Comparison of ENCODE assay signal across 18 cellular contexts in the genomic region with DNA sequence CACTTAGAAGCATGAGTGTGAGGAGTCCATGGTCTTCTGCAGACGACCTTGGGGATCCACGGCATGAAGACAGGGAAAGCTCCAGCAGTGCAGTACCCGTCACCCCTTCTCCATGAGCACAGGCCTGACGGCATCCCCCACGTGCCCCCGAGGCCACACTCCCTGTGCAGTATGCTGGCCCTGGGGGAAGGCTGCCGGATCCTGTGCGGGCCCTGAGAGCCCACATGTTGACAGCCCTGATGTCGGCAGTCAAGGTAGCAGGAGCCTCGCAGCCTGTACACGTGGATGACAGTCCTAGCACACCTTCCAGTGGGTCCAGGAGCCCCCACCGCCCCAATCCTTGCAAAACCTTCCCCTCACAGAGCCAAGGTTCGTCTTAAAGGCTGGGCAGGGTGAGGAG.
DNase-seq lines count a peak whose midpoint lies in the region; FAIRE-seq and TF ChIP-seq lines count a peak whose summit lies in the region.
"Had no signal": no experiment of that assay in that cellular context is flagged by ENCODE, and none has a peak within 500 bp of the region (broad histone marks: within the 10 kb centered on the region; RNA-seq: fewer than 3 reads in every experiment).

No MANE protein-coding gene starts in this region.

- H3K56ac ChIP-seq in H1 (replicated peaks; ENCODE audit: insufficient read length, low read depth, low read length) (no peak overlapping the region), mesendoderm (ENCODE audit: low read length) (peak overlapping the region; percentile 59)

- no peak overlapping the region for H3K4me2 ChIP-seq in H1 (ENCODE audit: insufficient read depth in 1 of 2, low read depth in 2 of 2, low read length in 2 of 2)
- H3K4me2 ChIP-seq in mesendoderm (ENCODE audit: low read length) = no peak overlapping the region

- H3K4me3 ChIP-seq in H7 (ENCODE audit: insufficient read depth, low read depth, low read length) (no peak overlapping the region), H1 (ENCODE audit: extremely low read depth in 1 of 4, insufficient read depth in 2 of 4, low read depth in 3 of 4, low read length in 4 of 4) (no peak overlapping the region), mesendoderm (ENCODE audit: low read length) (no peak overlapping the region), tibial artery (no peak overlapping the region)

- no peak for TF ChIP-seq CTCF in H1 (IDR thresholded peaks at IDR 0.05; ENCODE audit: control extremely low read depth in 1 of 3, insufficient read depth in 1 of 3, low read depth in 1 of 3, low read length in 3 of 3)
- TF ChIP-seq CTCF in tibial artery (IDR thresholded peaks at IDR 0.05) = no peak
- no peak for TF ChIP-seq CTCF in GM13977 (IDR thresholded peaks at IDR 0.05; ENCODE audit: extremely low read depth, insufficient read depth, missing control alignments)

- H4K20me1 ChIP-seq in H1 (replicated peaks in 1 of 2; ENCODE audit: control insufficient read depth in 1 of 2, insufficient read depth in 2 of 2, low read length in 2 of 2) = no peaks in the 10 kb centered on the region

- H2BK5ac ChIP-seq in H1 (ENCODE audit: low read depth, low read length) (no peak overlapping the region; the same call in 1 of the 2 replicates), mesendoderm (ENCODE audit: low read length) (peak overlapping the region; percentile 56)

- H3K79me1 ChIP-seq in H1 (ENCODE audit: low read depth, low read length) = no peaks in the 10 kb centered on the region
- H3K79me1 ChIP-seq in mesendoderm (ENCODE audit: low read length) = no peaks in the 10 kb centered on the region

- no peak for TF ChIP-seq EP300 in H1 (IDR thresholded peaks at IDR 0.05; ENCODE audit: borderline replicate concordance in 1 of 2, low read depth in 2 of 2, low read length in 2 of 2)

- no peak overlapping the region for H3K14ac ChIP-seq in H1 (ENCODE audit: insufficient read length)

- in situ Hi-C loops in GM13977 (cut with MboI; ENCODE audit: low pct_unique_long_range_greater_than_20kb, low sequenced_read_pairs, unreplicated experiment) = no loop called here

- no peak overlapping the region for H3K23ac ChIP-seq in H1 (ENCODE audit: insufficient read length)
- no peak overlapping the region for H3K23ac ChIP-seq in mesendoderm (ENCODE audit: low read length)

- H3K36me3 ChIP-seq in H7 (replicated peaks; ENCODE audit: control insufficient read depth, insufficient read depth, low read length) = no peaks in the 10 kb centered on the region
- no peaks in the 10 kb centered on the region for H3K36me3 ChIP-seq in H1 (ENCODE audit: control insufficient read depth in 2 of 4, insufficient read depth in 4 of 4, low read length in 3 of 4)
- no peaks in the 10 kb centered on the region for H3K36me3 ChIP-seq in mesendoderm (ENCODE audit: control insufficient read depth, insufficient read depth, low read length)
- H3K36me3 ChIP-seq in tibial artery = no peaks in the 10 kb centered on the region
- H3K36me3 ChIP-seq: BE2C had no signal

- H2BK120ac ChIP-seq in H1 (replicated peaks; ENCODE audit: low read depth, low read length) (no peak overlapping the region), mesendoderm (ENCODE audit: low read depth, low read length) (no peak overlapping the region)

- H3K27me3 ChIP-seq in H7 (ENCODE audit: control insufficient read depth, insufficient read depth, low read length) (no peaks in the 10 kb centered on the region), H1 (replicated peaks in 1 of 4; ENCODE audit: control insufficient read depth in 3 of 4, extremely low read depth in 1 of 4, insufficient read depth in 3 of 4, low read length in 3 of 4) (no peaks in the 10 kb centered on the region), mesendoderm (ENCODE audit: insufficient read depth, low read length, poor library complexity) (no peaks in the 10 kb centered on the region), tibial artery (no peaks in the 10 kb centered on the region)
- H3K27me3 ChIP-seq: BE2C had no signal

- peak overlapping the region; percentile 53; the same call in 1 of the 2 replicates for H2BK12ac ChIP-seq in H1 (ENCODE audit: low read depth, low read length)

- intact Hi-C loops in tibial artery (cut with DNase I; ENCODE audit: low total_unique reads) = no loop called here

- H3K18ac ChIP-seq in H1 (ENCODE audit: extremely low read depth, low read length) = no peak overlapping the region; the same call in 1 of the 2 replicates
- H3K18ac ChIP-seq in mesendoderm (ENCODE audit: low read length) = no peak overlapping the region

- H2BK20ac ChIP-seq in H1 (ENCODE audit: low read length) = peak overlapping the region; percentile 88

- 0 out of 2 replicates have a peak overlapping the region, but pooled peaks have one; percentile 77 for H2AFZ ChIP-seq in H1 (ENCODE audit: low read length)

- no peak overlapping the region; the same call in 1 of the 2 replicates for H4K8ac ChIP-seq in H1 (ENCODE audit: extremely low read depth, insufficient read depth, low read length)
- H4K8ac ChIP-seq in mesendoderm (ENCODE audit: low read depth, low read length) = no peak overlapping the region

- CTCF ChIA-PET in H1 (lab: Charles Lee; ENCODE audit: partially characterized antibody) = interaction anchor here (1.0 kb wide), 1 partner anchor 16 kb away, joined by 3 read pairs; no protein-coding TSS in a partner anchor

- DNase-seq in H7 = peak; percentile 21
- DNase-seq in H1 (ENCODE audit: low read depth in 1 of 2, low spot score in 2 of 2) = no peak
- no peak for DNase-seq in mesendoderm
- no peak for DNase-seq in tibial artery
- DNase-seq in GM13977 (ENCODE audit: low spot score) = no peak
- DNase-seq in middle frontal gyrus (ENCODE audit: extremely low spot score, low spot score) = no peak
- DNase-seq in AG08395 (ENCODE audit: low spot score) = no peak
- DNase-seq: BE2C; C1 segment of cervical spinal cord; CD4-positive, CD25-positive, alpha-beta regulatory T cell; CD8-positive, alpha-beta memory T cell; COR-L47; DMS 273 treated with DMSO at 0.1 percent for 48 hours; DMS53; DND-41; EL; HCEC 1CT had no signal

- H3K27ac ChIP-seq in H1 (ENCODE audit: low read depth, low read length) (no peak overlapping the region), mesendoderm (ENCODE audit: low read depth, low read length) (no peak overlapping the region), tibial artery (peak overlapping the region; percentile 49 to 60)

- H2AK5ac ChIP-seq in H1 (ENCODE audit: low read depth, low read length) = no peak overlapping the region
- H2AK5ac ChIP-seq in mesendoderm (ENCODE audit: low read length) = peak overlapping the region; percentile 39

- TF ChIP-seq POLR2A in H1 (IDR thresholded peaks at IDR 0.05; ENCODE audit: control extremely low read depth in 1 of 2, low read depth in 2 of 2, low read length in 2 of 2) = no peak

- WGBS in H1 (ENCODE audit: extremely low coverage in 1 of 2, insufficient coverage in 1 of 2, insufficient read length in 1 of 2, insufficient replicate concordance in 2 of 2, low coverage in 1 of 2, low lambda C conversion rate in 2 of 2, missing lambda C conversion rate in 1 of 2), 2 experiments = 82% methylated on average over 12 of the region's 13 CpGs; no CpG with 5 or more reads in 1 of the 2 experiments
- no CpG with 5 or more reads among the region's 13 CpGs for WGBS in mesendoderm (ENCODE audit: extremely low coverage, insufficient coverage, low lambda C conversion rate)

- H4K5ac ChIP-seq in H1 (ENCODE audit: insufficient read length, low read depth, low read length) (no peak overlapping the region), mesendoderm (ENCODE audit: low read length) (no peak overlapping the region)

- no peaks in the 10 kb centered on the region; the same call in 1 of the 2 replicates for H3K23me2 ChIP-seq in H1 (ENCODE audit: low read depth, low read length)

- TF ChIP-seq RAD21 in H1 (IDR thresholded peaks at IDR 0.05 in 1 of 2, conservative IDR thresholded peaks at IDR 0.05 in 1 of 2; ENCODE audit: low read depth in 2 of 2, low read length in 2 of 2) = no peak

- no peak for FAIRE-seq in H1 (lab: Jason Lieb, UNC)
- FAIRE-seq: GM12892 had no signal

- H4K91ac ChIP-seq in H1 (replicated peaks; ENCODE audit: insufficient read length, low read length) = peak overlapping the region; percentile 2

- no peaks in the 10 kb centered on the region for H3K9me3 ChIP-seq in H1 (ENCODE audit: insufficient read depth in 2 of 2, low read depth in 1 of 2, low read length in 1 of 2)
- H3K9me3 ChIP-seq in tibial artery = no peaks in the 10 kb centered on the region
- H3K9me3 ChIP-seq: BE2C had no signal

- POLR2A ChIA-PET in H1 (lab: Charles Lee; ENCODE audit: partially characterized antibody) = no interaction called here

- H2BK15ac ChIP-seq in H1 (ENCODE audit: low read length) (no peak overlapping the region), mesendoderm (replicated peaks; ENCODE audit: low read depth) (no peak overlapping the region)

- no peaks in the 10 kb centered on the region for H3K79me2 ChIP-seq in H1 (ENCODE audit: control insufficient read depth in 1 of 2, insufficient read depth in 2 of 2, low read length in 2 of 2)
- no peaks in the 10 kb centered on the region for H3K79me2 ChIP-seq in mesendoderm (ENCODE audit: control insufficient read depth, insufficient read depth, low read length)

- H3K9ac ChIP-seq in H1 (replicated peaks in 1 of 4; ENCODE audit: extremely low read depth in 1 of 4, low read depth in 3 of 4, low read length in 3 of 4) (no peak overlapping the region), mesendoderm (ENCODE audit: low read length) (no peak overlapping the region)

- H3K4ac ChIP-seq in H1 (replicated peaks; ENCODE audit: insufficient read length, low read depth, low read length) = no peak overlapping the region
- H3K4ac ChIP-seq in mesendoderm (ENCODE audit: low read depth, low read length) = no peak overlapping the region

- H3K4me1 ChIP-seq in H1 (replicated peaks in 1 of 4; ENCODE audit: control insufficient read depth in 3 of 4, insufficient read depth in 4 of 4, low read length in 3 of 4) = peaks cover 8 to 24% (median 16%) of the 10 kb centered on the region in 4 experiments
- H3K4me1 ChIP-seq in mesendoderm (ENCODE audit: control insufficient read depth, low read depth, low read length) = peaks cover 2% of the 10 kb centered on the region
- peaks cover 0 to 51% (median 43%) of the 10 kb centered on the region in 4 donors for H3K4me1 ChIP-seq in tibial artery
- H3K4me1 ChIP-seq: BE2C had no signal

TF ChIP-seq in H1, 55 proteins besides CTCF, POLR2A, EP300 and RAD21 (continues in another document):
- TF ChIP-seq, protein P1, sequence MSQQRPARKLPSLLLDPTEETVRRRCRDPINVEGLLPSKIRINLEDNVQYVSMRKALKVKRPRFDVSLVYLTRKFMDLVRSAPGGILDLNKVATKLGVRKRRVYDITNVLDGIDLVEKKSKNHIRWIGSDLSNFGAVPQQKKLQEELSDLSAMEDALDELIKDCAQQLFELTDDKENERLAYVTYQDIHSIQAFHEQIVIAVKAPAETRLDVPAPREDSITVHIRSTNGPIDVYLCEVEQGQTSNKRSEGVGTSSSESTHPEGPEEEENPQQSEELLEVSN (IDR thresholded peaks at IDR 0.05) = no peak
- TF ChIP-seq ASH2L (IDR thresholded peaks at IDR 0.05; ENCODE audit: low read length) (no peak), BRCA1 (IDR thresholded peaks at IDR 0.05; ENCODE audit: low read depth, low read length) (no peak), CREB1 (IDR thresholded peaks at IDR 0.05) (no peak), EGR1 (IDR thresholded peaks at IDR 0.05; ENCODE audit: borderline replicate concordance, low read depth, low read length) (no peak), GABPA (IDR thresholded peaks at IDR 0.05; ENCODE audit: borderline replicate concordance, insufficient read depth, low read length) (no peak)

Comparison
In these comparisons a context has a peak if more than half of its experiments do, and no peak if none do; other contexts are left out.
1. H3K27ac ChIP-seq: peak in tibial artery (2 of 2); none in H1 (single experiment) and mesendoderm (single experiment).